In the genomic region with DNA sequence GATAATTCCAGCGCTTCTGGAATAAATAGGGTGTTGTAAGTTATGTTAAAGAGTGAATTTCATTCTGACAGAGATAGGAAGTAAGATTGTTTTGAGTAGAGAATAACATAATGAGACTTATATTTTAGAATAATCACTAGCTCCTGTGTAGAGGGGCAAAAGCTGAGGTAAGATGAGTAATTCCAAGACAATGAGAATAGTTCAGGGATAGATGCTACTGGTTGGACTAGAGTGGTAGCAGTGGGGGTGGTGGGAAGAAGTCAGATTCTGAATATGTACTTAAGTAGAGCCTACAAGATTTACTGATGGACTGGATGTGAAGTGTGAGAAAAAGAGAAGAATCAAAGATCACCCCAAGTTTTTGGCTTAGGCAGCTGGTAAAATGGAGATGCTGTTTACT, we compare ENCODE assay signal across 1 cellular context.
TF ChIP-seq lines count a peak whose summit lies in the region.

No MANE protein-coding gene starts in this region.

TF ChIP-seq in HepG2, 621 proteins besides CTCF, POLR2A, EP300 and RAD21:
- TF ChIP-seq, protein P1, sequence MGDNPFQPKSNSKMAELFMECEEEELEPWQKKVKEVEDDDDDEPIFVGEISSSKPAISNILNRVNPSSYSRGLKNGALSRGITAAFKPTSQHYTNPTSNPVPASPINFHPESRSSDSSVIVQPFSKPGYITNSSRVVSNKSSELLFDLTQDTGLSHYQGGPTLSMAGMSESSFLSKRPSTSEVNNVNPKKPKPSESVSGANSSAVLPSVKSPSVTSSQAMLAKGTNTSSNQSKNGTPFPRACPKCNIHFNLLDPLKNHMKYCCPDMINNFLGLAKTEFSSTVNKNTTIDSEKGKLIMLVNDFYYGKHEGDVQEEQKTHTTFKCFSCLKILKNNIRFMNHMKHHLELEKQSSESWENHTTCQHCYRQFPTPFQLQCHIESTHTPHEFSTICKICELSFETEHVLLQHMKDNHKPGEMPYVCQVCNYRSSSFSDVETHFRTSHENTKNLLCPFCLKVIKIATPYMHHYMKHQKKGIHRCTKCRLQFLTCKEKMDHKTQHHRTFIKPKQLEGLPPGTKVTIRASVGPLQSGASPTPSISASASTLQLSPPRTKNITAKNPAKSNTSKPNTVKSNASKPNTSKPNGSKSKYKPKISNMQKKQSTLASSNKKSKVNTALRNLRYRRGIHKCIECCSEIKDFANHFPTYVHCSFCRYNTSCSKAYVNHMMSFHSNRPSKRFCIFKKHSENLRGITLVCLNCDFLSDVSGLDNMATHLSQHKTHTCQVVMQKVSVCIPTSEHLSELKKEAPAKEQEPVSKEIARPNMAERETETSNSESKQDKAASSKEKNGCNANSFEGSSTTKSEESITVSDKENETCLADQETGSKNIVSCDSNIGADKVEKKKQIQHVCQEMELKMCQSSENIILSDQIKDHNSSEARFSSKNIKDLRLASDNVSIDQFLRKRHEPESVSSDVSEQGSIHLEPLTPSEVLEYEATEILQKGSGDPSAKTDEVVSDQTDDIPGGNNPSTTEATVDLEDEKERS (CRISPR knock-in tag; IDR thresholded peaks at IDR 0.05): no peak
